In the genomic region with DNA sequence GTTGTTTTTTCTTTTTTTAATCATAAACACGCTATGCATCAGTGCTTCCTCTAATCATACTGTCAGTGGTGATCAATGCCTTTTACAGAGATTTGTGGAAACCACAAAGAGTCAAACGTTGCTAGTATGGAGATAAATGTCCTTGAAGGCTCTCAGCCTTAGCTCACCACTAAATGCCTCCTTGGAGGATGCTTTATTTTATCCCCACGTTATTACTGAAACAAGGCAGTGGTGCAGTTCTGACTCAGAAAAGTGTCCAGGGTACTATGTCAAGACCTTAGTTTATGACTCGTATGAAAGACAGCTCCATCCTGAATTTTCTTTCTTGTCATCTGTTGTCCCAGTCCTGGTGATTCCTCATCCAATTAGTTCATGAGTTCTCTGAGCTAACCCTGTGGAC, we compare ENCODE assay signal across 29 cellular contexts.
A peak's percentile ranks its signal among the peaks of the same experiment; 100 is the strongest.
DNase-seq lines count a peak whose midpoint lies in the region; ATAC-seq and TF ChIP-seq lines count a peak whose summit lies in the region.
"Had no signal": no experiment of that assay in that cellular context is flagged by ENCODE, and none has a peak within 500 bp of the region (broad histone marks: within the 10 kb centered on the region; RNA-seq: fewer than 3 reads in every experiment).

No MANE protein-coding gene starts in this region.

- POLR2A ChIA-PET in activated CD4-positive, alpha-beta memory T cell treated with anti-CD3 and anti-CD28 coated beads, Interleukin-2, amount 10 ng/mL, durations not matched to agents 7 days and 5 days (lab: Charles Lee) = no interaction called here

- CTCF ChIA-PET in activated CD4-positive, alpha-beta memory T cell treated with anti-CD3 and anti-CD28 coated beads, Interleukin-2, amount 10 ng/mL, durations not matched to agents 7 days and 5 days (lab: Charles Lee) = no interaction called here

- no peaks in the 10 kb centered on the region for H3K9me3 ChIP-seq in smooth muscle cell (replicated peaks; ENCODE audit: low read depth)
- H3K9me3 ChIP-seq: gastrocnemius medialis, neutrophil, prostate gland, thyroid gland had no signal

- H3F3A ChIP-seq in smooth muscle cell (ENCODE audit: low read depth) = no peaks in the 10 kb centered on the region

- H3K4me1 ChIP-seq in smooth muscle cell (ENCODE audit: low read depth) = peaks cover 9% of the 10 kb centered on the region
- H3K4me1 ChIP-seq: gastrocnemius medialis, prostate gland, thyroid gland had no signal

- ATAC-seq in GM19455 (IDR thresholded peaks at IDR 0.05; ENCODE audit: unreplicated experiment) = no peak
- ATAC-seq: activated CD4-positive, alpha-beta T cell treated with anti-CD3 and anti-CD28 coated beads for 36 hours; gastrocnemius medialis; left lobe of liver had no signal

- WGBS in smooth muscle cell (ENCODE audit: low lambda C conversion rate) = 13% methylated on average over 4 of the region's 4 CpGs

- no peak for TF ChIP-seq CTCF in foreskin fibroblast (IDR thresholded peaks at IDR 0.05; ENCODE audit: low read depth, low read length)
- TF ChIP-seq CTCF in smooth muscle cell (IDR thresholded peaks at IDR 0.05; ENCODE audit: borderline replicate concordance, insufficient read depth, poor library complexity, severe bottlenecking) = no peak

- H3K4me3 ChIP-seq in foreskin fibroblast (ENCODE audit: low read depth in 1 of 2, low read length in 2 of 2) (no peak overlapping the region), smooth muscle cell (no peak overlapping the region)
- H3K4me3 ChIP-seq: gastrocnemius medialis, hepatocyte, prostate gland, thyroid gland had no signal

- H3K27me3 Mint-ChIP-seq in activated CD4-positive, alpha-beta memory T cell treated with anti-CD3 and anti-CD28 coated beads, Interleukin-2, amount 10 ng/mL, durations not matched to agents 7 days and 5 days = no peaks in the 10 kb centered on the region
- H3K27me3 Mint-ChIP-seq: activated CD4-positive, alpha-beta T cell treated with anti-CD3 and anti-CD28 coated beads for 36 hours; activated naive CD8-positive, alpha-beta T cell; B cell; memory B cell; stimulated activated naive CD8-positive, alpha-beta T cell treated with anti-CD3 and anti-CD28 coated beads, Interleukin-15, Interleukin-2, amounts not matched to agents 100 ng/mL and 50 ng/mL, for 24 hours had no signal

- no peaks in the 10 kb centered on the region for H4K20me1 ChIP-seq in smooth muscle cell (ENCODE audit: low read depth)

- no peaks in the 10 kb centered on the region for H3K9me3 Mint-ChIP-seq in activated CD4-positive, alpha-beta memory T cell treated with anti-CD3 and anti-CD28 coated beads, Interleukin-2, amount 10 ng/mL, durations not matched to agents 7 days and 5 days
- H3K9me3 Mint-ChIP-seq: stimulated activated naive CD8-positive, alpha-beta T cell treated with anti-CD3 and anti-CD28 coated beads, Interleukin-15, Interleukin-2, amounts not matched to agents 100 ng/mL and 50 ng/mL, for 24 hours; T-helper 2 cell treated with Interferon-gamma antibody and Interleukin-4, amounts not matched to agents 5 μg/mL and 100 μg/mL, for 36 hours had no signal

- no peaks in the 10 kb centered on the region for H3K79me2 ChIP-seq in smooth muscle cell (ENCODE audit: low read depth)
- H3K79me2 ChIP-seq: hepatocyte had no signal

- H3K27ac Mint-ChIP-seq in activated CD4-positive, alpha-beta memory T cell treated with anti-CD3 and anti-CD28 coated beads, Interleukin-2, amount 10 ng/mL, durations not matched to agents 7 days and 5 days = no peak overlapping the region
- H3K27ac Mint-ChIP-seq: activated CD4-positive, alpha-beta T cell treated with anti-CD3 and anti-CD28 coated beads for 36 hours; activated naive CD8-positive, alpha-beta T cell; B cell; HFFc6; memory B cell; stimulated activated naive CD8-positive, alpha-beta T cell treated with anti-CD3 and anti-CD28 coated beads, Interleukin-15, Interleukin-2, amounts not matched to agents 100 ng/mL and 50 ng/mL, for 24 hours; T-helper 2 cell treated with Interferon-gamma antibody and Interleukin-4, amounts not matched to agents 5 μg/mL and 100 μg/mL, for 36 hours had no signal

- H3K27me3 ChIP-seq in smooth muscle cell (ENCODE audit: low read depth) = no peaks in the 10 kb centered on the region
- H3K27me3 ChIP-seq: gastrocnemius medialis, hepatocyte, neutrophil, thyroid gland had no signal

- H3K4me1 Mint-ChIP-seq in activated CD4-positive, alpha-beta memory T cell treated with anti-CD3 and anti-CD28 coated beads, Interleukin-2, amount 10 ng/mL, durations not matched to agents 7 days and 5 days = no peaks in the 10 kb centered on the region
- H3K4me1 Mint-ChIP-seq: activated CD4-positive, alpha-beta T cell treated with anti-CD3 and anti-CD28 coated beads for 36 hours; B cell; memory B cell had no signal

- no peaks in the 10 kb centered on the region for H3K36me3 Mint-ChIP-seq in activated CD4-positive, alpha-beta memory T cell treated with anti-CD3 and anti-CD28 coated beads, Interleukin-2, amount 10 ng/mL, durations not matched to agents 7 days and 5 days (ENCODE audit: low read depth)
- H3K36me3 Mint-ChIP-seq: activated naive CD8-positive, alpha-beta T cell; memory B cell had no signal

- H3K4me2 ChIP-seq in smooth muscle cell = peak overlapping the region; percentile 12
- H3K4me2 ChIP-seq: hepatocyte had no signal

- H2AFZ ChIP-seq in smooth muscle cell (ENCODE audit: low read depth) = peak overlapping the region; percentile 8
- H2AFZ ChIP-seq: hepatocyte had no signal

- H3K9ac ChIP-seq in smooth muscle cell (ENCODE audit: low read depth) = no peak overlapping the region

- H3K27ac ChIP-seq in smooth muscle cell (ENCODE audit: low read depth) = no peak overlapping the region
- H3K27ac ChIP-seq: 22Rv1, gastrocnemius medialis, hepatocyte, neutrophil, prostate gland, thyroid gland had no signal

- H3K4me3 Mint-ChIP-seq in activated CD4-positive, alpha-beta memory T cell treated with anti-CD3 and anti-CD28 coated beads, Interleukin-2, amount 10 ng/mL, durations not matched to agents 7 days and 5 days = no peak overlapping the region
- H3K4me3 Mint-ChIP-seq: activated CD4-positive, alpha-beta T cell treated with anti-CD3 and anti-CD28 coated beads for 36 hours; activated naive CD8-positive, alpha-beta T cell; B cell; HFFc6; memory B cell; stimulated activated naive CD8-positive, alpha-beta T cell treated with anti-CD3 and anti-CD28 coated beads, Interleukin-15, Interleukin-2, amounts not matched to agents 100 ng/mL and 50 ng/mL, for 24 hours; T-helper 2 cell treated with Interferon-gamma antibody and Interleukin-4, amounts not matched to agents 5 μg/mL and 100 μg/mL, for 36 hours had no signal

- no peaks in the 10 kb centered on the region for H3K36me3 ChIP-seq in smooth muscle cell (ENCODE audit: low read depth)
- H3K36me3 ChIP-seq: gastrocnemius medialis, neutrophil, prostate gland, thyroid gland had no signal

- DNase-seq in NOMO-1 treated with DMSO at 0.1 percent for 48 hours (lab: John Stamatoyannopoulos, UW; ENCODE audit: unreplicated experiment) (peak; percentile 51), NOMO-1 treated with dmso at 0.1 percent for 144 hours (lab: John Stamatoyannopoulos, UW; ENCODE audit: unreplicated experiment) (no peak), NCI-H460 (ENCODE audit: extremely low read depth, low read depth) (peak; percentile 84), foreskin fibroblast (peak; percentile 50 to 73), smooth muscle cell (lab: John Stamatoyannopoulos, UW; ENCODE audit: unreplicated experiment) (no peak), mesenteric fat pad (ENCODE audit: low spot score) (no peak)
- DNase-seq in activated CD4-positive, alpha-beta memory T cell treated with anti-CD3 and anti-CD28 coated beads, Interleukin-2, amount 10 ng/mL, durations not matched to agents 7 days and 5 days = no peak
- DNase-seq: activated CD4-positive, alpha-beta T cell treated with anti-CD3 and anti-CD28 coated beads for 36 hours; activated effector memory CD4-positive, alpha-beta T cell treated with Interleukin-2 at 50 U/mL for 16 hours; activated T-cell treated with anti-CD3 and anti-CD28 coated beads for 4 hours; central memory CD4-positive, alpha-beta T cell; gastrocnemius medialis; GOT3; HFFc6; NCI-H1417 treated with DMSO at 0.1 percent for 48 hours; NCI-H2107; NCI-H82; thyroid gland had no signal

Comparison
In these comparisons a context has a peak if more than half of its experiments do, and no peak if none do; other contexts are left out.
1. DNase-seq: peak in NOMO-1 treated with DMSO at 0.1 percent for 48 hours (single experiment), NCI-H460 (single experiment) and foreskin fibroblast (2 of 2); none in NOMO-1 treated with dmso at 0.1 percent for 144 hours (single experiment), smooth muscle cell (single experiment), activated CD4-positive, alpha-beta memory T cell treated with anti-CD3 and anti-CD28 coated beads, Interleukin-2, amount 10 ng/mL, durations not matched to agents 7 days and 5 days (single experiment) and mesenteric fat pad (single experiment).